ENCODE assay signal across 8 cellular contexts in genomic region chr13:34750078-34750703, GRCh38.
DNase-seq lines count a peak whose midpoint lies in the region; ATAC-seq and TF ChIP-seq lines count a peak whose summit lies in the region.

No MANE protein-coding gene starts in this region.

- ATAC-seq in GM21423 (IDR thresholded peaks at IDR 0.05; ENCODE audit: unreplicated experiment) (peak; percentile 63), HG03378 (IDR thresholded peaks at IDR 0.05; ENCODE audit: unreplicated experiment) (no peak)

- peak overlapping the region; percentile 26 to 40 for H3K4me3 ChIP-seq in duodenal mucosa (ENCODE audit: low read depth in 1 of 2, low read length in 2 of 2)

- no peak overlapping the region for H3K27ac Mint-ChIP-seq in neural crest cell (ENCODE audit: unreplicated experiment)

- H3K9me3 Mint-ChIP-seq in neural crest cell: peaks cover 4% of the 10 kb centered on the region

- DNase-seq in NCI-H1092 treated with DMSO at 0.1 percent for 48 hours (lab: John Stamatoyannopoulos, UW) (peak; percentile 41), neural crest cell (ENCODE audit: low read depth, low spot score) (no peak), 8988T (no peak)
- DNase-seq in stimulated activated CD8-positive, alpha-beta memory T cell treated with anti-CD3 and anti-CD28 coated beads, Interleukin-4, amount 100 ng/mL, for 48 hours: no peak
- DNase-seq in activated CD4-positive, alpha-beta T cell treated with anti-CD3 and anti-CD28 coated beads, Interleukin-2, amount 50 U/mL, for 48 hours: no peak

- H3K9ac ChIP-seq in duodenal mucosa (ENCODE audit: low read depth in 1 of 2, low read length in 2 of 2): no peak overlapping the region

- H3K36me3 Mint-ChIP-seq in neural crest cell (ENCODE audit: low read depth): no peaks in the 10 kb centered on the region

- H3K27ac ChIP-seq in duodenal mucosa (ENCODE audit: low read depth, low read length): no peak overlapping the region

- no peaks in the 10 kb centered on the region for H3K9me3 ChIP-seq in duodenal mucosa (ENCODE audit: control insufficient read depth in 1 of 2, low read length in 2 of 2)

- H3K36me3 ChIP-seq in duodenal mucosa (ENCODE audit: control insufficient read depth in 1 of 2, insufficient read depth in 2 of 2, low read length in 2 of 2): no peaks in the 10 kb centered on the region

- peak overlapping the region; percentile 32 for H3K4me3 Mint-ChIP-seq in neural crest cell

- no peaks in the 10 kb centered on the region for H3K27me3 ChIP-seq in duodenal mucosa (ENCODE audit: control insufficient read depth in 1 of 2, insufficient read depth in 2 of 2, low read length in 2 of 2)

- peaks cover 6% of the 10 kb centered on the region for H3K4me1 Mint-ChIP-seq in neural crest cell

- peaks cover 4 to 7% of the 10 kb centered on the region in 2 donors for H3K4me1 ChIP-seq in duodenal mucosa (ENCODE audit: control insufficient read depth in 1 of 2, insufficient read depth in 2 of 2, low read length in 2 of 2)

- H3K27me3 Mint-ChIP-seq in neural crest cell (ENCODE audit: low read depth): peaks cover 6% of the 10 kb centered on the region

- TF ChIP-seq CTCF in neural crest cell (conservative IDR thresholded peaks at IDR 0.05): no peak
